16 cellular contexts compared by ENCODE assay signal in the genomic region with DNA sequence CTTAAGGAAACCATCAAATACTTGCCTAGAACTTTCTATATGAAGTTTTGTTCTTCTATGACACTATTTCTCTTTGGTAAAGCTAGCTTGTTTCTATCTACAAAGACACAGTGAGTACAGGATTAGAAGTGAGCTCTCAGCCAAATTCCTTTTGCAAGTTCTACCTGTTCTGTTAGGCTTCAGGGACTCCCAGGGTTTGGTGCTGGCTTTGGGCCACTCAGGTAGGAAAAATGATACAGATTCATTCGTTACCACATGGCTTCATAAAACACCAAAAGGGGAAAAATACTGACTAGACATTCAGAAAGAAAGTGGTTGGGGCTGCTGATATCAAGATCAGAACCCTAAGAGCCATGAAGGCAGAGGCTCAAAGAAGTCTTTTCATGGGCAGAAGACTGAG. TPM values are rescaled to one million over a fixed set of nuclear protein-coding genes. Genes with fewer than 3 reads are reported as not detected.
DNase-seq lines count a peak whose midpoint lies in the region; ATAC-seq and TF ChIP-seq lines count a peak whose summit lies in the region.
"Had no signal": no experiment of that assay in that cellular context is flagged by ENCODE, and none has a peak within 500 bp of the region (broad histone marks: within the 10 kb centered on the region; RNA-seq: fewer than 3 reads in every experiment).

No MANE protein-coding gene starts in this region.

- intact Hi-C loops in CD8-positive, alpha-beta T cell (cut with DNase I, micrococcal nuclease), result no loop called here
- intact Hi-C loops in Right ventricle myocardium superior (cut with DNase I), result loop anchor here (10.0 kb wide), 1 partner anchor 138 kb away; no protein-coding TSS in a partner anchor

- no peak overlapping the region for H3K27ac ChIP-seq in CD8-positive, alpha-beta T cell (ENCODE audit: low read depth, low read length)

- CTCF ChIA-PET in CD8-positive, alpha-beta T cell (lab: Charles Lee), result interaction anchor here (0.8 to 1.9 kb wide), 4 partner anchors 14 to 222 kb away, joined by 3 to 7 read pairs (median 4); a partner anchor contains a TSS

- no peaks in the 10 kb centered on the region for H3K27me3 ChIP-seq in CD8-positive, alpha-beta T cell (ENCODE audit: insufficient read depth, low read length)

- H3K36me3 ChIP-seq in CD8-positive, alpha-beta T cell (ENCODE audit: insufficient read depth, low read length), result peaks cover 35% of the 10 kb centered on the region

- H3K36me3 Mint-ChIP-seq in CD8-positive, alpha-beta T cell, result peaks cover 70% of the 10 kb centered on the region
- peaks cover 62% of the 10 kb centered on the region for H3K36me3 Mint-ChIP-seq in activated T-helper 17 cell treated with anti-CD3 and anti-CD28 coated beads, Interleukin-2, amount 50 U/mL, for 72 hours (ENCODE audit: low read depth)
- H3K36me3 Mint-ChIP-seq in activated naive CD8-positive, alpha-beta T cell treated with anti-CD3 and anti-CD28 coated beads, Interleukin-2, amount 50 U/mL, for 24 hours (ENCODE audit: low read depth), result peaks cover 30% of the 10 kb centered on the region
- peaks cover 52% of the 10 kb centered on the region for H3K36me3 Mint-ChIP-seq in nephron (ENCODE audit: low read depth)

- no peak for ATAC-seq in CD8-positive, alpha-beta T cell
- ATAC-seq in activated T-helper 17 cell treated with anti-CD3 and anti-CD28 coated beads, Interleukin-2, amount 50 U/mL, for 72 hours (replicated peaks), result no peak
- ATAC-seq in activated naive CD8-positive, alpha-beta T cell treated with anti-CD3 and anti-CD28 coated beads, Interleukin-2, amount 50 U/mL, for 24 hours, result no peak
- ATAC-seq in Right ventricle myocardium superior (ENCODE audit: poor library complexity), result no peak

- in situ Hi-C loops in KBM-7 (cut with MboI; ENCODE audit: low pct_unique_long_range_greater_than_20kb, low sequenced_read_pairs), result loop anchor here (25.0 kb wide), 2 partner anchors 171 to 471 kb away; a partner anchor contains a TSS

- no peaks in the 10 kb centered on the region for H3K27me3 Mint-ChIP-seq in CD8-positive, alpha-beta T cell (ENCODE audit: low read depth)
- H3K27me3 Mint-ChIP-seq in activated T-helper 17 cell treated with anti-CD3 and anti-CD28 coated beads, Interleukin-2, amount 50 U/mL, for 72 hours, result no peaks in the 10 kb centered on the region
- no peaks in the 10 kb centered on the region for H3K27me3 Mint-ChIP-seq in activated naive CD8-positive, alpha-beta T cell treated with anti-CD3 and anti-CD28 coated beads, Interleukin-2, amount 50 U/mL, for 24 hours
- H3K27me3 Mint-ChIP-seq in nephron (ENCODE audit: low read depth), result no peaks in the 10 kb centered on the region
- H3K27me3 Mint-ChIP-seq: CD4-positive, alpha-beta memory T cell had no signal

- no peak for DNase-seq in CD8-positive, alpha-beta T cell
- no peak for DNase-seq in activated naive CD8-positive, alpha-beta T cell treated with anti-CD3 and anti-CD28 coated beads, Interleukin-2, amount 50 U/mL, for 24 hours
- DNase-seq in Right ventricle myocardium superior (no peak), KBM-7 (no peak), retina (no peak), SIG-M5 treated with dmso at 0.1 percent for 504 hours (lab: John Stamatoyannopoulos, UW; ENCODE audit: unreplicated experiment) (no peak)
- DNase-seq: C1 segment of cervical spinal cord; Caco-2; CD4-positive, alpha-beta memory T cell; DMS153; DND-41; GOT3; HFFc6 had no signal

- H3K27ac Mint-ChIP-seq in CD8-positive, alpha-beta T cell, result peak overlapping the region; percentile 4
- peak overlapping the region; percentile 52 for H3K27ac Mint-ChIP-seq in activated T-helper 17 cell treated with anti-CD3 and anti-CD28 coated beads, Interleukin-2, amount 50 U/mL, for 72 hours
- H3K27ac Mint-ChIP-seq in activated naive CD8-positive, alpha-beta T cell treated with anti-CD3 and anti-CD28 coated beads, Interleukin-2, amount 50 U/mL, for 24 hours, result peak overlapping the region; percentile 74
- peak overlapping the region in 2 of 3 experiments; percentile 82 to 96 for H3K27ac Mint-ChIP-seq in nephron
- H3K27ac Mint-ChIP-seq: HFFc6 had no signal

- no peak overlapping the region for H3K4me3 Mint-ChIP-seq in CD8-positive, alpha-beta T cell
- no peak overlapping the region for H3K4me3 Mint-ChIP-seq in activated T-helper 17 cell treated with anti-CD3 and anti-CD28 coated beads, Interleukin-2, amount 50 U/mL, for 72 hours
- no peak overlapping the region for H3K4me3 Mint-ChIP-seq in activated naive CD8-positive, alpha-beta T cell treated with anti-CD3 and anti-CD28 coated beads, Interleukin-2, amount 50 U/mL, for 24 hours
- no peak overlapping the region for H3K4me3 Mint-ChIP-seq in nephron
- H3K4me3 Mint-ChIP-seq: CD4-positive, alpha-beta memory T cell; HFFc6 had no signal

- no peaks in the 10 kb centered on the region for H3K4me1 Mint-ChIP-seq in CD8-positive, alpha-beta T cell (ENCODE audit: low read depth)
- no peaks in the 10 kb centered on the region for H3K4me1 Mint-ChIP-seq in activated T-helper 17 cell treated with anti-CD3 and anti-CD28 coated beads, Interleukin-2, amount 50 U/mL, for 72 hours
- peaks cover 11% of the 10 kb centered on the region for H3K4me1 Mint-ChIP-seq in activated naive CD8-positive, alpha-beta T cell treated with anti-CD3 and anti-CD28 coated beads, Interleukin-2, amount 50 U/mL, for 24 hours
- peaks cover 19% of the 10 kb centered on the region for H3K4me1 Mint-ChIP-seq in nephron
- H3K4me1 Mint-ChIP-seq: CD4-positive, alpha-beta memory T cell had no signal

- no peaks in the 10 kb centered on the region for H3K4me1 ChIP-seq in CD8-positive, alpha-beta T cell (ENCODE audit: insufficient read depth, low read length)
- H3K4me1 ChIP-seq: Caco-2, HAP-1 had no signal

- no peak overlapping the region for H3K4me3 ChIP-seq in CD8-positive, alpha-beta T cell (ENCODE audit: low read depth, low read length)
- H3K4me3 ChIP-seq: HAP-1 had no signal

- no peaks in the 10 kb centered on the region for H3K9me3 ChIP-seq in CD8-positive, alpha-beta T cell (ENCODE audit: low read length)
- H3K9me3 ChIP-seq: Caco-2, HAP-1 had no signal

- POLR2A ChIA-PET in CD8-positive, alpha-beta T cell (lab: Charles Lee), result no interaction called here

- H3K9me3 Mint-ChIP-seq in CD8-positive, alpha-beta T cell, result no peaks in the 10 kb centered on the region
- no peaks in the 10 kb centered on the region for H3K9me3 Mint-ChIP-seq in activated T-helper 17 cell treated with anti-CD3 and anti-CD28 coated beads, Interleukin-2, amount 50 U/mL, for 72 hours
- H3K9me3 Mint-ChIP-seq in activated naive CD8-positive, alpha-beta T cell treated with anti-CD3 and anti-CD28 coated beads, Interleukin-2, amount 50 U/mL, for 24 hours, result no peaks in the 10 kb centered on the region
- no peaks in the 10 kb centered on the region for H3K9me3 Mint-ChIP-seq in nephron
- H3K9me3 Mint-ChIP-seq: CD4-positive, alpha-beta memory T cell; HFFc6 had no signal

- no peak for TF ChIP-seq CTCF in CD8-positive, alpha-beta T cell (IDR thresholded peaks at IDR 0.05)
- TF ChIP-seq CTCF in nephron (IDR thresholded peaks at IDR 0.05; ENCODE audit: unreplicated experiment in 3 of 3), result no peak

RNA-seq across cellular contexts. Expression of a gene that starts 13.8 kb away (rescaled TPM):
- total RNA-seq in CD8-positive, alpha-beta T cell, result not detected
- 1 to 10 TPM; 2.2 to 3.7 TPM for total RNA-seq in activated T-helper 17 cell treated with anti-CD3 and anti-CD28 coated beads, Interleukin-2, amount 50 U/mL, for 72 hours
- total RNA-seq in Right ventricle myocardium superior, result 11.3 TPM

RNA-seq across cellular contexts. Expression of a gene that starts 19.4 kb away (rescaled TPM):
- total RNA-seq in CD8-positive, alpha-beta T cell, result 1 to 10 TPM; 4.3 to 5.3 TPM
- 10 to 100 TPM; 43.4 to 52.8 TPM for total RNA-seq in activated T-helper 17 cell treated with anti-CD3 and anti-CD28 coated beads, Interleukin-2, amount 50 U/mL, for 72 hours
- 11.9 TPM for total RNA-seq in Right ventricle myocardium superior

RNA-seq across cellular contexts. Expression of a gene that starts 32.0 kb away (rescaled TPM):
- total RNA-seq in CD8-positive, alpha-beta T cell, result 10 to 100 TPM in 1 of 2 experiments, 1 to 10 TPM in 1; 8.5 to 12.2 TPM
- total RNA-seq in activated T-helper 17 cell treated with anti-CD3 and anti-CD28 coated beads, Interleukin-2, amount 50 U/mL, for 72 hours, result 10 to 100 TPM; 31.4 to 46.7 TPM
- 21.8 TPM for total RNA-seq in Right ventricle myocardium superior

RNA-seq across cellular contexts. Expression of a gene that starts 43.6 kb away (rescaled TPM):
- total RNA-seq in CD8-positive, alpha-beta T cell, result 10 to 100 TPM; 40.7 to 42.9 TPM
- total RNA-seq in activated T-helper 17 cell treated with anti-CD3 and anti-CD28 coated beads, Interleukin-2, amount 50 U/mL, for 72 hours, result 10 to 100 TPM; 49.4 to 52.4 TPM
- total RNA-seq in Right ventricle myocardium superior, result 109 TPM

Comparison
In these comparisons a context has a peak if more than half of its experiments do, and no peak if none do; other contexts are left out.
1. H3K27ac Mint-ChIP-seq: peak in every context shown above with its lines; median percentile 89 in nephron; 74 in activated naive CD8-positive, alpha-beta T cell treated with anti-CD3 and anti-CD28 coated beads, Interleukin-2, amount 50 U/mL, for 24 hours; 52 in activated T-helper 17 cell treated with anti-CD3 and anti-CD28 coated beads, Interleukin-2, amount 50 U/mL, for 72 hours; 4 in CD8-positive, alpha-beta T cell.